ENCODE assay signal across 2 cellular contexts in genomic region chr3:128466840-128467541, GRCh38.
TF ChIP-seq lines count a peak whose summit lies in the region.

Gene DNAJB8, minus strand, starts transcription at chr3:128466890. Its CDS starts 3,645 bp downstream, at chr3:128463245.

TF ChIP-seq in H1, 55 proteins besides CTCF, POLR2A, EP300 and RAD21:
- TF ChIP-seq SUZ12 (IDR thresholded peaks at IDR 0.05; ENCODE audit: low read length), result no peak
- TF ChIP-seq E2F6 (IDR thresholded peaks at IDR 0.05), result no peak
- TF ChIP-seq TEAD4 (IDR thresholded peaks at IDR 0.05; ENCODE audit: low read depth, low read length), result no peak
- TF ChIP-seq USF2 (IDR thresholded peaks at IDR 0.05; ENCODE audit: low read length), result no peak
- TF ChIP-seq ATF3 (IDR thresholded peaks at IDR 0.05; ENCODE audit: insufficient read depth, low read depth, low read length), result no peak
- no peak for TF ChIP-seq CBX5 (IDR thresholded peaks at IDR 0.05; ENCODE audit: low read depth, low read length)
- no peak for TF ChIP-seq BRCA1 (IDR thresholded peaks at IDR 0.05; ENCODE audit: low read depth, low read length)
- no peak for TF ChIP-seq JUN (IDR thresholded peaks at IDR 0.05; ENCODE audit: low read depth, low read length)
- TF ChIP-seq NRF1 (IDR thresholded peaks at IDR 0.05; ENCODE audit: low read depth, low read length), result no peak
- TF ChIP-seq CREB1 (IDR thresholded peaks at IDR 0.05), result no peak

TF ChIP-seq in GM23338, 12 proteins besides CTCF, POLR2A, EP300 and RAD21:
- no peak for TF ChIP-seq STAT1 (IDR thresholded peaks at IDR 0.05; ENCODE audit: unreplicated experiment)
- TF ChIP-seq EZH2 (IDR thresholded peaks at IDR 0.05; ENCODE audit: low read depth, unreplicated experiment), result no peak
- no peak for TF ChIP-seq ZNF114 (CRISPR knock-in tag; IDR thresholded peaks at IDR 0.05)
